In genomic region chr2:20614201-20615045, GRCh38 we compare ENCODE assay signal across 8 cellular contexts. TPM values are rescaled to one million over a fixed set of nuclear protein-coding genes. Genes with fewer than 3 reads are reported as not detected.
DNase-seq lines count a peak whose midpoint lies in the region; ATAC-seq and TF ChIP-seq lines count a peak whose summit lies in the region.

No MANE protein-coding gene starts in this region.

- no peaks in the 10 kb centered on the region for H3K9me3 ChIP-seq in BE2C
- H3K9me3 ChIP-seq in breast epithelium: no peaks in the 10 kb centered on the region

- H3K4me1 ChIP-seq in BE2C (peaks cover 55% of the 10 kb centered on the region), breast epithelium (peaks cover 35 to 40% of the 10 kb centered on the region in 2 donors)

- ATAC-seq in GM21515 (IDR thresholded peaks at IDR 0.05; ENCODE audit: unreplicated experiment) (no peak), esophagus mucosa (no peak)

- no peak overlapping the region for H3K4me3 ChIP-seq in BE2C (ENCODE audit: low read depth, low read length)
- no peak overlapping the region for H3K4me3 ChIP-seq in breast epithelium

- TF ChIP-seq POLR2A in breast epithelium (IDR thresholded peaks at IDR 0.05): no peak

- no peaks in the 10 kb centered on the region for H3K36me3 ChIP-seq in BE2C
- H3K36me3 ChIP-seq in breast epithelium: no peaks in the 10 kb centered on the region

- peak; percentile 2 for DNase-seq in BE2C
- DNase-seq in NCI-H187 treated with DMSO at 0.1 percent for 48 hours (lab: John Stamatoyannopoulos, UW): peak; percentile 64
- peak; percentile 60 to 70 for DNase-seq in breast epithelium (ENCODE audit: low spot score in 2 of 2)
- peak; percentile 42 for DNase-seq in midbrain (lab: John Stamatoyannopoulos, UW)
- DNase-seq in EL: no peak
- DNase-seq in stimulated activated CD4-positive, alpha-beta T cell treated with anti-CD3 and anti-CD28 coated beads, Interleukin-1b, Interleukin-23, amount 100 ng/mL, for 48 hours: no peak

- H3K27ac ChIP-seq in breast epithelium: peak overlapping the region; percentile 90 to 97

- no peak for TF ChIP-seq CTCF in BE2C (IDR thresholded peaks at IDR 0.05; ENCODE audit: low read depth, low read length)
- peak in 1 of 3 donors; percentile 10 for TF ChIP-seq CTCF in breast epithelium (IDR thresholded peaks at IDR 0.05)

- intact Hi-C loops in breast epithelium (cut with DNase I; ENCODE audit: low total_unique reads): loop anchor here (10.0 kb wide), 1 partner anchor 60 kb away; no protein-coding TSS in a partner anchor

- H3K27me3 ChIP-seq in BE2C (no peaks in the 10 kb centered on the region), breast epithelium (no peaks in the 10 kb centered on the region)

RNA-seq across cellular contexts. Expression of gene HS1BP3, which starts 36.5 kb away (rescaled TPM):
- polyA plus RNA-seq in BE2C (2012; ENCODE audit: insufficient read depth, insufficient read length, low read depth): 28.3 TPM
- 10 to 100 TPM; 19.0 to 31.8 (median 25.9) TPM for total RNA-seq in breast epithelium
- total RNA-seq in esophagus mucosa: 12.4 TPM

RNA-seq across cellular contexts. Expression of gene GDF7, which starts 52.5 kb away (rescaled TPM):
- 0.14 TPM for polyA plus RNA-seq in BE2C (2012; ENCODE audit: insufficient read depth, insufficient read length, low read depth)
- total RNA-seq in breast epithelium (under 1 TPM; under 0.01 to 0.15 (median under 0.01) TPM), esophagus mucosa (0.32 TPM)

Comparison
In these comparisons a context has a peak if more than half of its experiments do, and no peak if none do; other contexts are left out.
1. DNase-seq: peak in BE2C (single experiment), NCI-H187 treated with DMSO at 0.1 percent for 48 hours (single experiment), breast epithelium (2 of 2) and midbrain (single experiment); none in EL (single experiment) and stimulated activated CD4-positive, alpha-beta T cell treated with anti-CD3 and anti-CD28 coated beads, Interleukin-1b, Interleukin-23, amount 100 ng/mL, for 48 hours (single experiment).